15 cellular contexts compared by ENCODE assay signal in genomic region chr10:69687396-69687795, GRCh38. TPM values are rescaled to one million over a fixed set of nuclear protein-coding genes. Genes with fewer than 3 reads are reported as not detected.
A peak's percentile ranks its signal among the peaks of the same experiment; 100 is the strongest.
DNase-seq lines count a peak whose midpoint lies in the region; ATAC-seq and TF ChIP-seq lines count a peak whose summit lies in the region.
"Had no signal": no experiment of that assay in that cellular context is flagged by ENCODE, and none has a peak within 500 bp of the region (broad histone marks: within the 10 kb centered on the region; RNA-seq: fewer than 3 reads in every experiment).

No MANE protein-coding gene starts in this region.

- H3K9me3 Mint-ChIP-seq in nephron (no peaks in the 10 kb centered on the region), osteocyte (ENCODE audit: unreplicated experiment) (no peaks in the 10 kb centered on the region)
- H3K9me3 Mint-ChIP-seq: CD8-positive, alpha-beta T cell; GM23338 had no signal

- ATAC-seq in heart left ventricle, result no peak
- ATAC-seq: CD8-positive, alpha-beta T cell; GM23338 had no signal

- no peak overlapping the region for H3K4me3 Mint-ChIP-seq in nephron
- no peak overlapping the region for H3K4me3 Mint-ChIP-seq in osteocyte (ENCODE audit: unreplicated experiment)
- H3K4me3 Mint-ChIP-seq: CD8-positive, alpha-beta T cell; GM23338 had no signal

- 62 to 75% (median 65%) methylated on average over 2 of the region's 2 CpGs for WGBS in heart left ventricle, 4 donors

- H3K9me3 ChIP-seq in heart left ventricle, result no peaks in the 10 kb centered on the region
- H3K9me3 ChIP-seq: BLaER1 had no signal

- H3K36me3 ChIP-seq in heart left ventricle, result no peaks in the 10 kb centered on the region
- H3K36me3 ChIP-seq: BLaER1 had no signal

- peaks cover 0 to 35% (median 14%) of the 10 kb centered on the region in 12 donors for H3K4me1 ChIP-seq in heart left ventricle
- H3K4me1 ChIP-seq: BLaER1 had no signal

- peak; percentile 56 for DNase-seq in cardiac septum (ENCODE audit: low spot score)
- no peak for DNase-seq in heart left ventricle
- DNase-seq in osteocyte (ENCODE audit: extremely low spot score, unreplicated experiment), result no peak
- DNase-seq in RKO (ENCODE audit: low spot score), result no peak
- DNase-seq in 8988T, result no peak
- no peak for DNase-seq in DMS79 treated with DMSO at 0.1 percent for 48 hours (lab: John Stamatoyannopoulos, UW)
- DNase-seq: CD8-positive, alpha-beta T cell; DMS 273 treated with DMSO at 0.1 percent for 48 hours; DMS53; HCEC 1CT had no signal

- H3K36me3 Mint-ChIP-seq in nephron (ENCODE audit: low read depth) (no peaks in the 10 kb centered on the region), osteocyte (ENCODE audit: unreplicated experiment) (no peaks in the 10 kb centered on the region)
- H3K36me3 Mint-ChIP-seq: CD8-positive, alpha-beta T cell had no signal

- intact Hi-C loops in cardiac septum (cut with DNase I), result loop anchor here (5.0 kb wide), 1 partner anchor 35 kb away; no protein-coding TSS in a partner anchor
- intact Hi-C loops in heart left ventricle (cut with DNase I), result no loop called here

- no peak overlapping the region for H3K4me3 ChIP-seq in heart left ventricle
- H3K4me3 ChIP-seq: BLaER1, GM23338 had no signal

- H3K4me1 Mint-ChIP-seq in nephron, result peaks cover 53% of the 10 kb centered on the region
- H3K4me1 Mint-ChIP-seq in osteocyte (ENCODE audit: unreplicated experiment), result peaks cover 48% of the 10 kb centered on the region

- H3K27ac Mint-ChIP-seq in nephron (peak overlapping the region; percentile 51 to 94 (median 94)), osteocyte (ENCODE audit: unreplicated experiment) (peak overlapping the region; percentile 78)
- H3K27ac Mint-ChIP-seq: CD8-positive, alpha-beta T cell; GM23338 had no signal

- TF ChIP-seq CTCF in heart left ventricle (IDR thresholded peaks at IDR 0.05) (no peak), nephron (IDR thresholded peaks at IDR 0.05; ENCODE audit: unreplicated experiment in 3 of 3) (no peak), osteocyte (IDR thresholded peaks at IDR 0.05) (no peak)

- TF ChIP-seq POLR2A in heart left ventricle (IDR thresholded peaks at IDR 0.05), result no peak

- no peaks in the 10 kb centered on the region for H3K27me3 ChIP-seq in heart left ventricle
- H3K27me3 ChIP-seq: BLaER1 had no signal

- H3K27me3 Mint-ChIP-seq in nephron (ENCODE audit: low read depth), result peaks cover 5% of the 10 kb centered on the region
- no peaks in the 10 kb centered on the region for H3K27me3 Mint-ChIP-seq in osteocyte (ENCODE audit: unreplicated experiment)

- no peak overlapping the region for H3K27ac ChIP-seq in heart left ventricle
- H3K27ac ChIP-seq: 22Rv1, BLaER1, HL-60 had no signal

RNA-seq across cellular contexts. Expression of gene FAM241B, which starts 57.3 kb away (rescaled TPM):
- total RNA-seq in cardiac septum (5.7 TPM), heart left ventricle (1 to 10 TPM in 7 of 9 donors, under 1 TPM in 2; 0.64 to 7.8 (median 4.5) TPM), osteocyte (3.4 TPM in 2 replicates)
- 1 to 10 TPM; 2.7 to 5.3 TPM for polyA plus RNA-seq in heart left ventricle
